In the genomic region with DNA sequence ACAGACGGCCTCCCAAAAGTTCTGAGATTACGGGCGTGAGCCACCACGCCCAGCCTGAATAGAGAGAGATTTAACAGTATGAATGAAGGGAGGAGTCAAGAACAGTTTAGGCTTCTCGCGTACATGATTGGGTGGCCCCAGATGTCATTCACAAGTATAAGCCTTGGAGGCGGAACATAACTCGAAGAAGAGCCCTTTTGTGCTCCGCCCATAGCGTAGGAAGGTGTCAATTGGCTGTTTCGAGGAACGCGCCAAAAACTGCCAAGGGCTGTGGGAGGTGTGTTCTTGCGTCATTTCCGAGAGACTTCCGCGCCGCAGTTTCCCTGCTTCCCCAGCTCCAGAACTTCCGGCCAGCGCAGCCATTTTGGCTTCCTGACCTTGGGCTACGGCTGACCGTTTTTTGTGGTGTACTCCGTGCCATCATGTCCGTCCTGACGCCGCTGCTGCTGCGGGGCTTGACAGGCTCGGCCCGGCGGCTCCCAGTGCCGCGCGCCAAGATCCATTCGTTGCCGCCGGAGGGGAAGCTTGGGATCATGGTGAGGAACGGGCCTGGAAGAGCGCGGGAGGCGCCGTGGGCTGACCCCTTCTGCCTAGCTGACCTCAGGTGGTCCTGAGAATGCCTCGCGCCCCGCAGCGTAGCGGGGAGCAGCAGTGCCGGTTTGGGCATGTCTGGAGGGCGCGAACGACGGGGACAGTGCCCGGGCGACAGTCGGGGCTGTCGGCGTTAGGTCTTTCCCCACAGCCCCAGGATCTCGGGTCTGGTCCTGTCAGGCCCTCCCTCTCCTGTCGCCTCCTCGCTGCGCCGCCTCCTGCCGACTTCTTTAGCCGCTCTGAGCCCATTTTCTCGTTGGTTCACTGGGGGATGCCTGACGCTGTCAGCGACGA, we compare ENCODE assay signal across 8 cellular contexts. TPM values are rescaled to one million over a fixed set of nuclear protein-coding genes. Genes with fewer than 3 reads are reported as not detected.
DNase-seq lines count a peak whose midpoint lies in the region; ATAC-seq, FAIRE-seq and TF ChIP-seq lines count a peak whose summit lies in the region.

A gene with protein sequence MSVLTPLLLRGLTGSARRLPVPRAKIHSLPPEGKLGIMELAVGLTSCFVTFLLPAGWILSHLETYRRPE (plus strand): TSS at position 362 of the 885 bp plus-strand sequence. CDS start 61 bp downstream, at position 423.

- 0 out of 2 replicates have a peak, but pooled peaks have one; percentile 1 for TF ChIP-seq CTCF in GM12875 (IDR thresholded peaks at IDR 0.05; ENCODE audit: borderline replicate concordance, insufficient read depth, low read depth, low read length)
- TF ChIP-seq CTCF in pancreas (IDR thresholded peaks at IDR 0.05), result no peak
- peak in 1 of 2 experiments; percentile 14 for TF ChIP-seq CTCF in tibial artery (IDR thresholded peaks at IDR 0.05)

- FAIRE-seq in pancreas (lab: Jason Lieb, UNC), result peak; percentile 84

- DNase-seq in NCI-H1436 (lab: John Stamatoyannopoulos, UW), result peak; percentile 99
- DNase-seq in T follicular helper cell (ENCODE audit: low read depth), result peak; percentile 94
- DNase-seq in adipocyte (ENCODE audit: low read depth), result peak; percentile 100
- DNase-seq in Right ventricle myocardium superior, result peak; percentile 97
- peak; percentile 91 to 99 (median 98) for DNase-seq in pancreas
- peak; percentile 99 for DNase-seq in tibial artery

- ATAC-seq in HG02798 (IDR thresholded peaks at IDR 0.05; ENCODE audit: poor library complexity, unreplicated experiment) (peak; percentile 96), Right ventricle myocardium superior (ENCODE audit: poor library complexity) (peak; percentile 94), pancreas (peak; percentile 96 to 98 (median 96))

- H3K9me3 ChIP-seq in adipocyte (ENCODE audit: control insufficient read depth, low read length), result no peaks in the 10 kb centered on the region
- H3K9me3 ChIP-seq in pancreas, result no peaks in the 10 kb centered on the region
- no peaks in the 10 kb centered on the region for H3K9me3 ChIP-seq in tibial artery

- H3K27me3 ChIP-seq in adipocyte (replicated peaks; ENCODE audit: control insufficient read depth, insufficient read depth, low read length), result no peaks in the 10 kb centered on the region
- H3K27me3 ChIP-seq in pancreas, result no peaks in the 10 kb centered on the region
- peaks cover 0 to 13% of the 10 kb centered on the region in 2 donors for H3K27me3 ChIP-seq in tibial artery

- H3K36me3 ChIP-seq in adipocyte (ENCODE audit: control insufficient read depth, insufficient read depth, low read length, severe bottlenecking) (peaks cover 6% of the 10 kb centered on the region), pancreas (no peaks in the 10 kb centered on the region), tibial artery (peaks cover 0 to 10% (median 6%) of the 10 kb centered on the region in 3 donors)

- WGBS in pancreas, 2 donors, result 0% methylated on average over 67 of the region's 67 CpGs

- H3K4me3 ChIP-seq in GM12875 (ENCODE audit: low read depth, low read length) (peak within 1 kb of the TSS; percentile 97), adipocyte (ENCODE audit: low read length) (peak within 1 kb of the TSS; percentile 97), pancreas (peak within 1 kb of the TSS; percentile 77 to 98 (median 92)), tibial artery (peak within 1 kb of the TSS; percentile 70 to 97)

- peak within 1 kb of the TSS; percentile 98 for H3K9ac ChIP-seq in adipocyte (ENCODE audit: low read length)

- H3K27ac ChIP-seq in pancreas (peak within 1 kb of the TSS; percentile 88 to 93 (median 92)), tibial artery (peak within 1 kb of the TSS; percentile 89 to 98)

- intact Hi-C loops in Right ventricle myocardium superior (cut with DNase I) (no loop called here), pancreas (cut with DNase I) (no loop called here), tibial artery (cut with DNase I; ENCODE audit: low total_unique reads) (no loop called here)

- H3K4me1 ChIP-seq in adipocyte (ENCODE audit: control insufficient read depth, insufficient read depth, low read length) (peaks cover 17% of the 10 kb centered on the region), pancreas (peaks cover 0 to 13% (median 11%) of the 10 kb centered on the region in 3 donors), tibial artery (peaks cover 0 to 29% (median 26%) of the 10 kb centered on the region in 4 donors)

RNA-seq across cellular contexts. Expression of the gene that starts here (rescaled TPM):
- total RNA-seq in Right ventricle myocardium superior (1,182 TPM), pancreas (100 to 1,000 TPM in 4 of 6 donors, 10 to 100 TPM in 2; 79.8 to 135 (median 118) TPM)
- 100 to 1,000 TPM; 351 to 441 TPM for polyA plus RNA-seq in pancreas

Comparison
In these comparisons a context has a peak if more than half of its experiments do, and no peak if none do; other contexts are left out.
1. Peak in every context shown above with its lines: DNase-seq, ATAC-seq, H3K4me3 ChIP-seq and H3K27ac ChIP-seq.